1 cellular context compared by ENCODE assay signal in genomic region chr6:144064831-144065668, GRCh38.
TF ChIP-seq lines count a peak whose summit lies in the region.

No MANE protein-coding gene starts in this region.

TF ChIP-seq in SK-N-SH treated with all-trans-retinoic acid at 6 μM for 48 hours, 23 proteins besides CTCF, POLR2A, EP300 and RAD21 (continued from another document):
- TF ChIP-seq, protein P1, sequence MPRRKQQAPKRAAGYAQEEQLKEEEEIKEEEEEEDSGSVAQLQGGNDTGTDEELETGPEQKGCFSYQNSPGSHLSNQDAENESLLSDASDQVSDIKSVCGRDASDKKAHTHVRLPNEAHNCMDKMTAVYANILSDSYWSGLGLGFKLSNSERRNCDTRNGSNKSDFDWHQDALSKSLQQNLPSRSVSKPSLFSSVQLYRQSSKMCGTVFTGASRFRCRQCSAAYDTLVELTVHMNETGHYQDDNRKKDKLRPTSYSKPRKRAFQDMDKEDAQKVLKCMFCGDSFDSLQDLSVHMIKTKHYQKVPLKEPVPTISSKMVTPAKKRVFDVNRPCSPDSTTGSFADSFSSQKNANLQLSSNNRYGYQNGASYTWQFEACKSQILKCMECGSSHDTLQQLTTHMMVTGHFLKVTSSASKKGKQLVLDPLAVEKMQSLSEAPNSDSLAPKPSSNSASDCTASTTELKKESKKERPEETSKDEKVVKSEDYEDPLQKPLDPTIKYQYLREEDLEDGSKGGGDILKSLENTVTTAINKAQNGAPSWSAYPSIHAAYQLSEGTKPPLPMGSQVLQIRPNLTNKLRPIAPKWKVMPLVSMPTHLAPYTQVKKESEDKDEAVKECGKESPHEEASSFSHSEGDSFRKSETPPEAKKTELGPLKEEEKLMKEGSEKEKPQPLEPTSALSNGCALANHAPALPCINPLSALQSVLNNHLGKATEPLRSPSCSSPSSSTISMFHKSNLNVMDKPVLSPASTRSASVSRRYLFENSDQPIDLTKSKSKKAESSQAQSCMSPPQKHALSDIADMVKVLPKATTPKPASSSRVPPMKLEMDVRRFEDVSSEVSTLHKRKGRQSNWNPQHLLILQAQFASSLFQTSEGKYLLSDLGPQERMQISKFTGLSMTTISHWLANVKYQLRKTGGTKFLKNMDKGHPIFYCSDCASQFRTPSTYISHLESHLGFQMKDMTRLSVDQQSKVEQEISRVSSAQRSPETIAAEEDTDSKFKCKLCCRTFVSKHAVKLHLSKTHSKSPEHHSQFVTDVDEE (CRISPR knock-in tag; IDR thresholded peaks at IDR 0.05): no peak
- TF ChIP-seq ARNTL (CRISPR knock-in tag; IDR thresholded peaks at IDR 0.05; ENCODE audit: borderline replicate concordance, low read depth): no peak
